Comparison of ENCODE assay signal across 9 cellular contexts in genomic region chr22:31945478-31945815, GRCh38. TPM values are rescaled to one million over a fixed set of nuclear protein-coding genes. Genes with fewer than 3 reads are reported as not detected.
DNase-seq lines count a peak whose midpoint lies in the region; ATAC-seq, FAIRE-seq and TF ChIP-seq lines count a peak whose summit lies in the region.
"Had no signal": no experiment of that assay in that cellular context is flagged by ENCODE, and none has a peak within 500 bp of the region (broad histone marks: within the 10 kb centered on the region; RNA-seq: fewer than 3 reads in every experiment).

No MANE protein-coding gene starts in this region.

- TF ChIP-seq EP300 in K562 (IDR thresholded peaks at IDR 0.05; ENCODE audit: low read length) = no peak

- no peaks in the 10 kb centered on the region for H3K9me3 ChIP-seq in A673 (ENCODE audit: low read depth, low read length, poor library complexity, severe bottlenecking)
- no peaks in the 10 kb centered on the region for H3K9me3 ChIP-seq in HCT116 (ENCODE audit: control insufficient read depth in 1 of 2, insufficient read depth in 1 of 2, low read depth in 1 of 2, low read length in 2 of 2)
- no peaks in the 10 kb centered on the region for H3K9me3 ChIP-seq in K562 (replicated peaks; ENCODE audit: control insufficient read depth, insufficient read depth, low read depth, low read length)
- no peaks in the 10 kb centered on the region for H3K9me3 ChIP-seq in mesenchymal stem cell (ENCODE audit: control insufficient read depth, low read length)

- H2BK12ac ChIP-seq in mesenchymal stem cell (ENCODE audit: low read length in 2 of 2) = peak overlapping the region in 1 of 2 experiments; percentile 77

- no peak overlapping the region for H3K27ac Mint-ChIP-seq in activated CD4-positive, alpha-beta T cell treated with anti-CD3 and anti-CD28 coated beads, Interleukin-2, amount 10 ng/mL, durations not matched to agents 7 days and 5 days
- H3K27ac Mint-ChIP-seq: IgD-negative memory B cell had no signal

- TF ChIP-seq RAD21 in HCT116 (IDR thresholded peaks at IDR 0.05; ENCODE audit: low read depth) = no peak
- no peak for TF ChIP-seq RAD21 in K562 (CRISPR knock-in tag; conservative IDR thresholded peaks at IDR 0.05 in 1 of 2, IDR thresholded peaks at IDR 0.05 in 1 of 2)

- peaks cover 28% of the 10 kb centered on the region for H3K36me3 Mint-ChIP-seq in activated CD4-positive, alpha-beta T cell treated with anti-CD3 and anti-CD28 coated beads, Interleukin-2, amount 10 ng/mL, durations not matched to agents 7 days and 5 days (ENCODE audit: low read depth)
- H3K36me3 Mint-ChIP-seq: IgD-negative memory B cell had no signal

- POLR2A ChIA-PET in A673 (lab: Charles Lee; ENCODE audit: low non-redundant PET) (no interaction called here), HCT116 (lab: Charles Lee) (interaction anchor here (1.0 kb wide), 1 partner anchor 283 kb away, joined by 3 read pairs; no protein-coding TSS in a partner anchor), K562 (lab: Yijun Ruan, JAX) (interaction anchor here (0.6 to 1.4 kb wide), 4 partner anchors 9 to 389 kb away, joined by 3 read pairs; no protein-coding TSS in a partner anchor)
- POLR2A ChIA-PET in activated CD4-positive, alpha-beta T cell treated with anti-CD3 and anti-CD28 coated beads, Interleukin-2, amount 10 ng/mL, durations not matched to agents 7 days and 5 days (lab: Charles Lee) = no interaction called here

- H3K79me2 ChIP-seq in HCT116 (ENCODE audit: insufficient read depth, low read length) (peaks cover 60% of the 10 kb centered on the region), K562 (ENCODE audit: control insufficient read depth, insufficient read depth, low read length) (peaks cover 60% of the 10 kb centered on the region)

- TF ChIP-seq POLR2A in HCT116 (IDR thresholded peaks at IDR 0.05; ENCODE audit: borderline replicate concordance, extremely low read depth, insufficient read depth, insufficient read length) = no peak
- TF ChIP-seq POLR2A in K562 (conservative IDR thresholded peaks at IDR 0.05) = no peak

- H3K9ac ChIP-seq in HCT116 (ENCODE audit: low read length) (peak overlapping the region; percentile 90), K562 (ENCODE audit: insufficient read depth in 1 of 2, low read depth in 2 of 2, low read length in 2 of 2) (peak overlapping the region; percentile 96 to 97), mesenchymal stem cell (ENCODE audit: low read length) (peak overlapping the region; percentile 95)

- H4K20me1 ChIP-seq in HCT116 (ENCODE audit: insufficient read depth) = peaks cover 11% of the 10 kb centered on the region; the same call in 1 of the 2 replicates
- H4K20me1 ChIP-seq in K562 (replicated peaks; ENCODE audit: control insufficient read depth, insufficient read depth, low read length) = peaks cover 9% of the 10 kb centered on the region; the same call in 1 of the 2 replicates

- in situ Hi-C loops in K562 (cut with MboI) = loop anchor here (5.0 kb wide), 1 partner anchor 73 kb away; no protein-coding TSS in a partner anchor
- in situ Hi-C loops in GM13976 (cut with MboI; ENCODE audit: low sequenced_read_pairs, unreplicated experiment) = loop anchor here (10.0 kb wide), 1 partner anchor 271 kb away; no protein-coding TSS in a partner anchor

- H2AFZ ChIP-seq in HCT116 (ENCODE audit: low read depth, low read length, poor library complexity, severe bottlenecking) (no peak overlapping the region), K562 (ENCODE audit: low read depth, low read length) (no peak overlapping the region), mesenchymal stem cell (ENCODE audit: low read depth, low read length) (peak overlapping the region; percentile 10)

- intact Hi-C loops in A673 (cut with micrococcal nuclease; ENCODE audit: unreplicated experiment) = loop anchor here (5.0 to 10.0 kb wide), 2 partner anchors 191 to 278 kb away; partner anchors contain the start of genes DEPDC5 and PRR14L
- intact Hi-C loops in HCT116 (cut with micrococcal nuclease) = loop anchor here (5.0 to 10.0 kb wide), 2 partner anchors 121 to 193 kb away; partner anchors contain the start of genes DEPDC5 and PRR14L
- intact Hi-C loops in K562 (cut with micrococcal nuclease) = loop anchor here (5.0 kb wide), 1 partner anchor 193 kb away; the partner anchor contains the start of genes DEPDC5 and PRR14L

- WGBS in K562 (ENCODE audit: insufficient coverage, low coverage, missing lambda C conversion rate) = 1% methylated on average over 12 of the region's 12 CpGs
- 4% methylated on average over 12 of the region's 12 CpGs for WGBS in mesenchymal stem cell

- H3K14ac ChIP-seq in mesenchymal stem cell (ENCODE audit: low read length in 2 of 2) = peak overlapping the region in 1 of 2 experiments; percentile 73

- H4K8ac ChIP-seq in mesenchymal stem cell (ENCODE audit: low read length) = peak overlapping the region; percentile 9

- H3K23ac ChIP-seq in mesenchymal stem cell (ENCODE audit: low read length in 2 of 2) = peak overlapping the region in 1 of 2 experiments; percentile 94

- ATAC-seq in HCT116 = no peak
- no peak for ATAC-seq in K562

- no peaks in the 10 kb centered on the region for H3K9me3 Mint-ChIP-seq in activated CD4-positive, alpha-beta T cell treated with anti-CD3 and anti-CD28 coated beads, Interleukin-2, amount 10 ng/mL, durations not matched to agents 7 days and 5 days
- H3K9me3 Mint-ChIP-seq: IgD-negative memory B cell had no signal

- peak overlapping the region; percentile 68 for H3K4me3 ChIP-seq in A673 (ENCODE audit: low read depth, low read length, poor library complexity, severe bottlenecking)
- peak overlapping the region; percentile 78 to 87 for H3K4me3 ChIP-seq in HCT116 (replicated peaks in 1 of 2; ENCODE audit: low read depth in 1 of 2, low read length in 2 of 2)
- H3K4me3 ChIP-seq in K562 = peak overlapping the region; percentile 96
- peak overlapping the region; percentile 94 to 100 for H3K4me3 ChIP-seq in mesenchymal stem cell (ENCODE audit: insufficient read depth in 1 of 2, low read depth in 1 of 2, low read length in 2 of 2)

- H2AK5ac ChIP-seq in mesenchymal stem cell (ENCODE audit: low read length, severe bottlenecking) = no peak overlapping the region

- RAD21 ChIA-PET in HCT116 (lab: Charles Lee; ENCODE audit: low non-redundant PET in 1 of 2, low total read pairs in 2 of 2, uncharacterized antibody in 2 of 2, unreplicated experiment in 2 of 2) = no interaction called here

- H2BK120ac ChIP-seq in mesenchymal stem cell (ENCODE audit: low read depth, low read length) = peak overlapping the region; percentile 79

- peak overlapping the region; percentile 99 for H3K18ac ChIP-seq in mesenchymal stem cell (ENCODE audit: low read depth in 1 of 2, low read length in 2 of 2)

- no peak overlapping the region for H2BK5ac ChIP-seq in mesenchymal stem cell (ENCODE audit: low read depth, low read length, poor library complexity, severe bottlenecking)

- no peak overlapping the region for H3K4me3 Mint-ChIP-seq in activated CD4-positive, alpha-beta T cell treated with anti-CD3 and anti-CD28 coated beads, Interleukin-2, amount 10 ng/mL, durations not matched to agents 7 days and 5 days
- H3K4me3 Mint-ChIP-seq: IgD-negative memory B cell had no signal

- no peaks in the 10 kb centered on the region for H3K27me3 Mint-ChIP-seq in activated CD4-positive, alpha-beta T cell treated with anti-CD3 and anti-CD28 coated beads, Interleukin-2, amount 10 ng/mL, durations not matched to agents 7 days and 5 days
- H3K27me3 Mint-ChIP-seq: IgD-negative memory B cell had no signal

- no peaks in the 10 kb centered on the region for H3K79me1 ChIP-seq in mesenchymal stem cell (replicated peaks; ENCODE audit: low read length, poor library complexity, severe bottlenecking)

- BruUV-seq in A673 (replicated peaks; lab: Mats Ljungman, UMichigan) = no TSS peak
- BruUV-seq in HCT116 (replicated peaks; lab: Mats Ljungman, UMichigan) = no TSS peak
- no TSS peak for BruUV-seq in K562 (replicated peaks; lab: Mats Ljungman, UMichigan)

- H4K91ac ChIP-seq in mesenchymal stem cell (ENCODE audit: low read length) = peak overlapping the region; percentile 82

- TF ChIP-seq CTCF in A673 (conservative IDR thresholded peaks at IDR 0.05; ENCODE audit: low read depth, low read length) = no peak
- TF ChIP-seq CTCF in HCT116 (IDR thresholded peaks at IDR 0.05 in 2 of 3, conservative IDR thresholded peaks at IDR 0.05 in 1 of 3; ENCODE audit: borderline replicate concordance in 1 of 3, insufficient read depth in 1 of 3, low read depth in 2 of 3, low read length in 2 of 3) = no peak
- no peak for TF ChIP-seq CTCF in K562 (IDR thresholded peaks at IDR 0.05 in 2 of 3, conservative IDR thresholded peaks at IDR 0.05 in 1 of 3; ENCODE audit: insufficient read depth in 2 of 3, low read depth in 1 of 3, low read length in 3 of 3)
- no peak for TF ChIP-seq CTCF in GM13976 (IDR thresholded peaks at IDR 0.05; ENCODE audit: borderline replicate concordance, control extremely low read depth, extremely low read depth, insufficient read depth, missing control alignments)

- H3K36me3 ChIP-seq in A673 (ENCODE audit: insufficient read depth, low read length, poor library complexity, severe bottlenecking) (peaks cover 29% of the 10 kb centered on the region), HCT116 (ENCODE audit: control insufficient read depth in 1 of 2, insufficient read depth in 2 of 2, low read length in 2 of 2) (peaks cover 23 to 36% of the 10 kb centered on the region in 2 experiments; a peak in 3 of 4 replicates), K562 (ENCODE audit: control insufficient read depth, insufficient read depth, low read length) (peaks cover 48% of the 10 kb centered on the region), mesenchymal stem cell (ENCODE audit: control insufficient read depth in 1 of 2, insufficient read depth in 2 of 2, low read depth in 1 of 2, low read length in 2 of 2) (peaks cover 10 to 17% of the 10 kb centered on the region in 2 experiments)

- H3K9me1 ChIP-seq in K562 (ENCODE audit: control insufficient read depth, insufficient read depth, low read length) = peaks cover under 1% of the 10 kb centered on the region

- no peaks in the 10 kb centered on the region for H3K27me3 ChIP-seq in A673 (replicated peaks; ENCODE audit: insufficient read depth, low read depth, low read length, poor library complexity)
- H3K27me3 ChIP-seq in HCT116 (ENCODE audit: insufficient read depth, low read length) = no peaks in the 10 kb centered on the region
- no peaks in the 10 kb centered on the region for H3K27me3 ChIP-seq in K562 (ENCODE audit: control insufficient read depth in 2 of 2, insufficient read depth in 2 of 2, low read length in 2 of 2)
- no peaks in the 10 kb centered on the region for H3K27me3 ChIP-seq in mesenchymal stem cell (ENCODE audit: control insufficient read depth in 1 of 2, insufficient read depth in 1 of 2, low read length in 2 of 2)

- H3K4me2 ChIP-seq in HCT116 (ENCODE audit: low read length) (peak overlapping the region; percentile 90), K562 (ENCODE audit: insufficient read depth, low read length) (peak overlapping the region; percentile 96), mesenchymal stem cell (ENCODE audit: low read length, poor library complexity, severe bottlenecking) (peak overlapping the region; percentile 94)

- CTCF ChIA-PET in A673 (lab: Charles Lee) (no interaction called here), HCT116 (lab: Charles Lee) (no interaction called here), K562 (lab: Yijun Ruan, JAX; ENCODE audit: low intra/inter-chr PET ratio) (interaction anchor here (0.6 to 1.4 kb wide), 2 partner anchors 72 to 280 kb away, joined by 3 to 7 read pairs; no protein-coding TSS in a partner anchor)
- CTCF ChIA-PET in activated CD4-positive, alpha-beta T cell treated with anti-CD3 and anti-CD28 coated beads, Interleukin-2, amount 10 ng/mL, durations not matched to agents 7 days and 5 days (lab: Charles Lee) = interaction anchor here (1.0 to 1.5 kb wide), 4 partner anchors 12 to 304 kb away, joined by 3 read pairs; no protein-coding TSS in a partner anchor

- H2BK15ac ChIP-seq in mesenchymal stem cell (ENCODE audit: low read depth, poor library complexity, severe bottlenecking) = peak overlapping the region; percentile 82

- H3K4me1 ChIP-seq in A673 (ENCODE audit: insufficient read depth, low read length, poor library complexity, severe bottlenecking) = peaks cover 26% of the 10 kb centered on the region
- peaks cover 22 to 34% of the 10 kb centered on the region in 2 experiments for H3K4me1 ChIP-seq in HCT116 (ENCODE audit: control insufficient read depth in 1 of 2, insufficient read depth in 2 of 2, low read length in 2 of 2)
- H3K4me1 ChIP-seq in K562 (replicated peaks in 1 of 2; ENCODE audit: control insufficient read depth in 2 of 2, insufficient read depth in 2 of 2, low read length in 2 of 2) = peaks cover 22 to 31% of the 10 kb centered on the region in 2 experiments
- peaks cover 8% of the 10 kb centered on the region for H3K4me1 ChIP-seq in mesenchymal stem cell (ENCODE audit: control insufficient read depth, insufficient read depth, low read depth, low read length)

- no peaks in the 10 kb centered on the region for H3K9me2 ChIP-seq in HCT116 (ENCODE audit: insufficient read depth)

- peak overlapping the region; percentile 96 for H3K27ac ChIP-seq in A673 (ENCODE audit: low read depth, low read length, poor library complexity, severe bottlenecking)
- peak overlapping the region; percentile 98 for H3K27ac ChIP-seq in HCT116 (ENCODE audit: low read depth, low read length)
- H3K27ac ChIP-seq in K562 (ENCODE audit: extremely low read depth, low read depth, low read length) = peak overlapping the region; percentile 98
- peak overlapping the region; percentile 43 for H3K27ac ChIP-seq in mesenchymal stem cell (ENCODE audit: low read length, poor library complexity, severe bottlenecking)

- DNase-seq in A673 (ENCODE audit: low spot score) = no peak
- DNase-seq in HCT116 (ENCODE audit: low read depth, low spot score) = no peak
- DNase-seq in K562 (ENCODE audit: extremely low read depth in 1 of 4, low spot score in 3 of 4) = no peak
- no peak for DNase-seq in mesenchymal stem cell
- no peak for DNase-seq in 8988T
- DNase-seq in activated CD4-positive, alpha-beta T cell treated with anti-CD3 and anti-CD28 coated beads, Interleukin-2, amount 10 ng/mL, durations not matched to agents 7 days and 5 days = no peak
- DNase-seq in GM13976 (ENCODE audit: low spot score) = no peak
- DNase-seq in mesenteric fat pad (ENCODE audit: low spot score) = no peak

- FAIRE-seq in K562 (lab: Jason Lieb, UNC) = no peak

- H3K4ac ChIP-seq in mesenchymal stem cell (ENCODE audit: low read depth in 1 of 2, low read length in 2 of 2) = peak overlapping the region; percentile 54 to 94

- peaks cover 40% of the 10 kb centered on the region for H3K4me1 Mint-ChIP-seq in activated CD4-positive, alpha-beta T cell treated with anti-CD3 and anti-CD28 coated beads, Interleukin-2, amount 10 ng/mL, durations not matched to agents 7 days and 5 days

RNA-seq across cellular contexts. Expression of gene YWHAH, which starts 1.1 kb away (rescaled TPM):
- total RNA-seq in A673 (2021) = 161 and 177 TPM in 2 replicates
- total RNA-seq in HCT116 (2021; ENCODE audit: unreplicated experiment) = 140 TPM
- 92.5 and 105 TPM in 2 replicates for polyA plus RNA-seq in HCT116 (2012)
- 39.0 and 61.0 TPM in 2 replicates for total RNA-seq in K562 (2011; cell fraction: chromatin; rRNA removed; ENCODE audit: low replicate concordance)
- 24.5 and 26.3 TPM in 2 replicates for total RNA-seq in K562 (2011; cell fraction: nucleolus; rRNA removed)
- 31.3 and 37.5 TPM in 2 replicates for total RNA-seq in K562 (2011; cell fraction: nucleoplasm; rRNA removed)
- 97.3 and 109 TPM in 2 replicates for total RNA-seq in K562 (2014; rRNA removed)
- 140 and 203 TPM in 2 replicates for total RNA-seq in K562 (2014; rRNA removed; fragmentation: Illumina TruSeq; extraction: Trizol)
- total RNA-seq in K562 (2015; rRNA removed; fragmentation: Illumina TruSeq; extraction: Trizol) = 106 and 114 TPM in 2 replicates
- total RNA-seq in K562 (2021) = 141 and 162 TPM in 2 replicates
- polyA plus RNA-seq in K562 (2011; rRNA removed) = 100 and 119 TPM in 2 replicates
- polyA plus RNA-seq in K562 (2011; cell fraction: cytosol; rRNA removed) = 104 and 112 TPM in 2 replicates
- polyA plus RNA-seq in K562 (2011; cell fraction: nucleus; rRNA removed) = 42.9 and 49.4 TPM in 2 replicates
- polyA plus RNA-seq in K562 (2012) = 72.8 and 107 TPM in 2 replicates
- polyA plus RNA-seq in K562 (2014; fragmentation: Illumina TruSeq; extraction: Trizol) = 171 and 177 TPM in 2 replicates
- 10 to 100 TPM; 32.0 to 39.6 TPM for polyA plus RNA-seq in K562 (2014; fragmentation: Nextera tagmentation; extraction: Ambion mirVana)
- polyA plus RNA-seq in K562 (2014; rRNA removed) = 105 and 106 TPM in 2 replicates
- 72.4 and 90.3 TPM in 2 replicates for polyA minus RNA-seq in K562 (2011; rRNA and poly(A)+ RNA removed)
- polyA minus RNA-seq in K562 (2011; cell fraction: cytosol; rRNA and poly(A)+ RNA removed) = 43.7 and 66.7 TPM in 2 replicates
- 13.2 and 25.0 TPM in 2 replicates for polyA minus RNA-seq in K562 (2011; cell fraction: nucleus; rRNA and poly(A)+ RNA removed)
- 82.2 TPM for polyA plus RNA-seq in mesenchymal stem cell (2013, experiment 1 of 2)
- 82.8 TPM for polyA plus RNA-seq in mesenchymal stem cell (2013, experiment 2 of 2)
- 100 to 1,000 TPM; 182 to 190 TPM for total RNA-seq in activated CD4-positive, alpha-beta T cell treated with anti-CD3 and anti-CD28 coated beads, Interleukin-2, amount 10 ng/mL, durations not matched to agents 7 days and 5 days
- total RNA-seq in mesenteric fat pad = 125 TPM

Comparison
In these comparisons a context has a peak if more than half of its experiments do, and no peak if none do; other contexts are left out.
1. H3K27ac ChIP-seq: peak in every context shown above with its lines; median percentile 98 in HCT116; 98 in K562; 96 in A673; 43 in mesenchymal stem cell.
2. CTCF ChIA-PET loops: an anchor here in K562 (0.6 to 1.4 kb wide) and activated CD4-positive, alpha-beta T cell treated with anti-CD3 and anti-CD28 coated beads, Interleukin-2, amount 10 ng/mL, durations not matched to agents 7 days and 5 days (1.0 to 1.5 kb wide); none called in A673 and HCT116.
3. POLR2A ChIA-PET loops: an anchor here in HCT116 (1.0 kb wide) and K562 (0.6 to 1.4 kb wide); none called in A673 and activated CD4-positive, alpha-beta T cell treated with anti-CD3 and anti-CD28 coated beads, Interleukin-2, amount 10 ng/mL, durations not matched to agents 7 days and 5 days.